ENCODE assay signal across 26 cellular contexts in the genomic region with DNA sequence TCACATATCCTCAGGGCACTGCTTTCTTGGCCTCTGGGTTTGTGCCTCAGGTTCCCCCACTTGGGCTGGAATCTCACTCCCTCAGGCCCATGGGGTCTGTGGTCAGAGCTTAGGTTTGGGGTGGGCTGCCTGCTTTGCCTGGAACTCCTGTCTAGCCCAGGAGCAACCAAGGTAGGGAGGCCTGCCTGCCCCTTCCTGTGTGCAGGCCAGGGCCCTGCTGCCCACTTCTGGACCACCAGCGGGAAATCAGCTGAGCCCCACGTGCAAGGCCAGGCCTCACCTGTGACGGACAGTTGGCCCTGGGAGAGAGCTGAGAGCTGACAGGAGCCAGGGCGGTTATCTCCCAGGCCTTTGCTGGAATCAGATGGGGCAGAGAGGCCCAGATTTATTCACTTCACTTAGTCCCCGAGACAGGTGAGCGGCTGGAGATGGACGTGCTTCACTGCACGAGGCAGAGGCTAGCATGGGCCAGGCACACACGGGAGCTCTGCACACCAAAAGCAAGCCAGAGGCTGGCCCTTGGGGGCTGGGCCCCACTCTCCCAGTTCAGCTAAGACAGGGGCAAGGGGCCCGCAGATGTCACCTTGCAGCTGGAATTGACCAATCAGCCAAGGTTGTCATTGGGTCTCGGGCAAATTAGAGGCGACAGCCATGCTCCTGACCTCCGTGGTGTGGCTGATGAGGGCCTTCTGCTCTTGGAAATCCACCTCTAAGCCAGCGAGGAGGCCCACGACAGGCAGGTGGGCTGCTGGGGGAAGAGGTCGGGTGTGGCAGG. TPM values are rescaled to one million over a fixed set of nuclear protein-coding genes. Genes with fewer than 3 reads are reported as not detected.
DNase-seq lines count a peak whose midpoint lies in the region; ATAC-seq and TF ChIP-seq lines count a peak whose summit lies in the region.
"Had no signal": no experiment of that assay in that cellular context is flagged by ENCODE, and none has a peak within 500 bp of the region (broad histone marks: within the 10 kb centered on the region; RNA-seq: fewer than 3 reads in every experiment).

No MANE protein-coding gene starts in this region.

- H3K4me3 ChIP-seq in RWPE2 (ENCODE audit: severe bottlenecking) (no peak overlapping the region), right cardiac atrium (ENCODE audit: low read length) (no peak overlapping the region)
- no peak overlapping the region for H3K4me3 ChIP-seq in CD4-positive, alpha-beta memory T cell (ENCODE audit: low read length in 2 of 2)
- H3K4me3 ChIP-seq: breast epithelium, esophagus squamous epithelium, hepatocyte had no signal

- H3K27ac ChIP-seq in RWPE2 (ENCODE audit: poor library complexity, severe bottlenecking), result no peak overlapping the region
- no peak overlapping the region for H3K27ac ChIP-seq in right cardiac atrium (ENCODE audit: low read length)
- H3K27ac ChIP-seq in CD4-positive, alpha-beta memory T cell (ENCODE audit: low read depth, low read length), result no peak overlapping the region
- H3K27ac ChIP-seq: hepatocyte, KMS-11 had no signal

- H3K4me1 ChIP-seq in RWPE2 (ENCODE audit: insufficient read depth, poor library complexity, severe bottlenecking), result no peaks in the 10 kb centered on the region
- H3K4me1 ChIP-seq in right cardiac atrium (ENCODE audit: control insufficient read depth, insufficient read depth, low read length), result no peaks in the 10 kb centered on the region
- H3K4me1 ChIP-seq in CD4-positive, alpha-beta memory T cell (ENCODE audit: insufficient read depth, low read length), result no peaks in the 10 kb centered on the region
- H3K4me1 ChIP-seq: breast epithelium had no signal

- ATAC-seq in RWPE2 (ENCODE audit: low read depth), result no peak
- no peak for ATAC-seq in right cardiac atrium
- no peak for ATAC-seq in sciatic nerve
- ATAC-seq in GM21447 (IDR thresholded peaks at IDR 0.05; ENCODE audit: unreplicated experiment), result no peak
- ATAC-seq: activated CD8-positive, alpha-beta memory T cell treated with anti-CD3 and anti-CD28 coated beads, Interleukin-2, amount 10 ng/mL, durations not matched to agents 7 days and 5 days had no signal

- H3K27me3 ChIP-seq in RWPE2 (ENCODE audit: insufficient read depth, poor library complexity, severe bottlenecking) (no peaks in the 10 kb centered on the region), right cardiac atrium (ENCODE audit: control insufficient read depth, insufficient read depth) (no peaks in the 10 kb centered on the region)
- no peaks in the 10 kb centered on the region for H3K27me3 ChIP-seq in CD4-positive, alpha-beta memory T cell (ENCODE audit: insufficient read depth, low read length)
- H3K27me3 ChIP-seq: breast epithelium, esophagus squamous epithelium, hepatocyte had no signal

- H3K9me3 Mint-ChIP-seq in CD14-positive monocyte, result peaks cover 12 to 28% (median 23%) of the 10 kb centered on the region in 7 donors
- H3K9me3 Mint-ChIP-seq in CD4-positive, alpha-beta memory T cell, result no peaks in the 10 kb centered on the region
- H3K9me3 Mint-ChIP-seq: activated CD4-positive, alpha-beta T cell treated with anti-CD3 and anti-CD28 coated beads, Interleukin-2, amount 10 ng/mL, durations not matched to agents 7 days and 5 days; activated naive CD4-positive, alpha-beta T cell treated with anti-CD3 and anti-CD28 coated beads for 36 hours; stimulated activated memory B cell treated with anti-CD40 and anti-IgM and Interleukin-4, amounts not matched to agents 10 μg/mL and 1 μg/mL and 100 μg/mL, for 72 hours had no signal

- intact Hi-C loops in CD14-positive monocyte (cut with micrococcal nuclease), result no loop called here
- intact Hi-C loops in right cardiac atrium (cut with DNase I), result no loop called here
- intact Hi-C loops in sciatic nerve (cut with DNase I), result no loop called here
- intact Hi-C loops in CD4-positive, alpha-beta memory T cell (cut with micrococcal nuclease), result no loop called here

- no peak overlapping the region for H3K27ac Mint-ChIP-seq in CD14-positive monocyte
- no peak overlapping the region for H3K27ac Mint-ChIP-seq in CD4-positive, alpha-beta memory T cell
- H3K27ac Mint-ChIP-seq: activated CD4-positive, alpha-beta T cell treated with anti-CD3 and anti-CD28 coated beads, Interleukin-2, amount 10 ng/mL, durations not matched to agents 7 days and 5 days; activated CD8-positive, alpha-beta memory T cell treated with anti-CD3 and anti-CD28 coated beads, Interleukin-2, amount 10 ng/mL, durations not matched to agents 7 days and 5 days; activated naive CD4-positive, alpha-beta T cell treated with anti-CD3 and anti-CD28 coated beads for 36 hours; stimulated activated memory B cell treated with anti-CD40 and anti-IgM and Interleukin-4, amounts not matched to agents 10 μg/mL and 1 μg/mL and 100 μg/mL, for 72 hours had no signal

- no peaks in the 10 kb centered on the region for H3K9me3 ChIP-seq in RWPE2 (ENCODE audit: severe bottlenecking)
- no peaks in the 10 kb centered on the region for H3K9me3 ChIP-seq in right cardiac atrium (ENCODE audit: control insufficient read depth, low read length)
- no peaks in the 10 kb centered on the region for H3K9me3 ChIP-seq in CD4-positive, alpha-beta memory T cell (ENCODE audit: control insufficient read depth in 1 of 2, low read length in 2 of 2)
- H3K9me3 ChIP-seq: breast epithelium, esophagus squamous epithelium had no signal

- 82% methylated on average over 16 of the region's 16 CpGs for WGBS in right cardiac atrium

- H3K4me1 Mint-ChIP-seq in CD14-positive monocyte, result peaks cover 23% of the 10 kb centered on the region
- H3K4me1 Mint-ChIP-seq in CD4-positive, alpha-beta memory T cell, result no peaks in the 10 kb centered on the region
- H3K4me1 Mint-ChIP-seq: activated CD4-positive, alpha-beta T cell treated with anti-CD3 and anti-CD28 coated beads, Interleukin-2, amount 10 ng/mL, durations not matched to agents 7 days and 5 days; activated CD8-positive, alpha-beta memory T cell treated with anti-CD3 and anti-CD28 coated beads, Interleukin-2, amount 10 ng/mL, durations not matched to agents 7 days and 5 days had no signal

- DNase-seq in CD14-positive monocyte (ENCODE audit: low spot score) (peak; percentile 37), RWPE2 (ENCODE audit: low spot score) (peak; percentile 36), right cardiac atrium (peak in 2 of 3 donors; percentile 27 to 32), sciatic nerve (ENCODE audit: low spot score) (peak; percentile 46), NOMO-1 treated with dmso at 0.1 percent for 144 hours (lab: John Stamatoyannopoulos, UW; ENCODE audit: unreplicated experiment) (no peak)
- no peak for DNase-seq in CD4-positive, alpha-beta memory T cell
- DNase-seq: activated CD4-positive, alpha-beta T cell treated with anti-CD3 and anti-CD28 coated beads, Interleukin-2, amount 10 ng/mL, durations not matched to agents 7 days and 5 days; activated CD8-positive, alpha-beta memory T cell treated with anti-CD3 and anti-CD28 coated beads, Interleukin-2, amount 10 ng/mL, durations not matched to agents 7 days and 5 days; activated naive CD4-positive, alpha-beta T cell treated with anti-CD3 and anti-CD28 coated beads for 36 hours; amygdala; cortex of kidney; esophagus squamous epithelium; foreskin melanocyte; mesendoderm; NCI-H1436; NCI-H2081 treated with DMSO at 0.1 percent for 48 hours; NCI-H774; nucleus accumbens; OCI-M1; stimulated activated CD4-positive, alpha-beta T cell treated with anti-CD3 and anti-CD28 coated beads, Interleukin-4, amount 100 ng/mL, for 4 hours; substantia nigra had no signal

- H3K4me3 Mint-ChIP-seq in CD14-positive monocyte, result no peak overlapping the region
- H3K4me3 Mint-ChIP-seq in CD4-positive, alpha-beta memory T cell, result no peak overlapping the region
- H3K4me3 Mint-ChIP-seq: activated CD4-positive, alpha-beta T cell treated with anti-CD3 and anti-CD28 coated beads, Interleukin-2, amount 10 ng/mL, durations not matched to agents 7 days and 5 days; activated CD8-positive, alpha-beta memory T cell treated with anti-CD3 and anti-CD28 coated beads, Interleukin-2, amount 10 ng/mL, durations not matched to agents 7 days and 5 days; activated naive CD4-positive, alpha-beta T cell treated with anti-CD3 and anti-CD28 coated beads for 36 hours; stimulated activated memory B cell treated with anti-CD40 and anti-IgM and Interleukin-4, amounts not matched to agents 10 μg/mL and 1 μg/mL and 100 μg/mL, for 72 hours had no signal

- no peak for TF ChIP-seq CTCF in CD14-positive monocyte (IDR thresholded peaks at IDR 0.05)
- no peak for TF ChIP-seq CTCF in RWPE2 (IDR thresholded peaks at IDR 0.05; ENCODE audit: poor library complexity, severe bottlenecking)

- CTCF ChIA-PET in CD4-positive, alpha-beta memory T cell (lab: Charles Lee; ENCODE audit: partially characterized antibody), result no interaction called here

- H3K27me3 Mint-ChIP-seq in CD14-positive monocyte (ENCODE audit: low read depth in 3 of 3), result peaks cover 4 to 10% (median 9%) of the 10 kb centered on the region in 3 donors
- H3K27me3 Mint-ChIP-seq in CD4-positive, alpha-beta memory T cell, result no peaks in the 10 kb centered on the region
- H3K27me3 Mint-ChIP-seq: activated CD4-positive, alpha-beta T cell treated with anti-CD3 and anti-CD28 coated beads, Interleukin-2, amount 10 ng/mL, durations not matched to agents 7 days and 5 days; activated CD8-positive, alpha-beta memory T cell treated with anti-CD3 and anti-CD28 coated beads, Interleukin-2, amount 10 ng/mL, durations not matched to agents 7 days and 5 days had no signal

- H3K36me3 ChIP-seq in RWPE2 (ENCODE audit: low read depth), result no peaks in the 10 kb centered on the region
- H3K36me3 ChIP-seq in CD4-positive, alpha-beta memory T cell (ENCODE audit: insufficient read depth, low read length), result no peaks in the 10 kb centered on the region
- H3K36me3 ChIP-seq: breast epithelium, esophagus squamous epithelium had no signal

- no peaks in the 10 kb centered on the region for H3K36me3 Mint-ChIP-seq in CD14-positive monocyte
- H3K36me3 Mint-ChIP-seq in CD4-positive, alpha-beta memory T cell, result no peaks in the 10 kb centered on the region
- H3K36me3 Mint-ChIP-seq: activated CD8-positive, alpha-beta memory T cell treated with anti-CD3 and anti-CD28 coated beads, Interleukin-2, amount 10 ng/mL, durations not matched to agents 7 days and 5 days; stimulated activated memory B cell treated with anti-CD40 and anti-IgM and Interleukin-4, amounts not matched to agents 10 μg/mL and 1 μg/mL and 100 μg/mL, for 72 hours had no signal

- POLR2A ChIA-PET in CD4-positive, alpha-beta memory T cell (lab: Charles Lee; ENCODE audit: partially characterized antibody), result no interaction called here

RNA-seq across cellular contexts. Expression of a gene that starts 49.9 kb away (rescaled TPM):
- under 1 TPM in 1 of 2 donors, not detected in 1; 0.02 TPM for polyA plus RNA-seq in CD14-positive monocyte
- 1 to 10 TPM; 2.3 to 5.3 (median 3.0) TPM for total RNA-seq in right cardiac atrium
- 2.8 TPM for polyA plus RNA-seq in right cardiac atrium
- total RNA-seq in sciatic nerve, result 27.2 TPM
- under 1 TPM in 1 of 2 experiments, not detected in 1; 0.06 TPM for total RNA-seq in CD4-positive, alpha-beta memory T cell
- polyA plus RNA-seq in CD4-positive, alpha-beta memory T cell, result not detected
- total RNA-seq: activated CD4-positive, alpha-beta T cell treated with anti-CD3 and anti-CD28 coated beads, Interleukin-2, amount 10 ng/mL, durations not matched to agents 7 days and 5 days had no signal

Comparison
In these comparisons a context has a peak if more than half of its experiments do, and no peak if none do; other contexts are left out.
1. DNase-seq: peak in CD14-positive monocyte (single experiment), RWPE2 (single experiment), right cardiac atrium (2 of 3) and sciatic nerve (single experiment); none in CD4-positive, alpha-beta memory T cell (0 of 5) and NOMO-1 treated with dmso at 0.1 percent for 144 hours (single experiment).